In the genomic region with DNA sequence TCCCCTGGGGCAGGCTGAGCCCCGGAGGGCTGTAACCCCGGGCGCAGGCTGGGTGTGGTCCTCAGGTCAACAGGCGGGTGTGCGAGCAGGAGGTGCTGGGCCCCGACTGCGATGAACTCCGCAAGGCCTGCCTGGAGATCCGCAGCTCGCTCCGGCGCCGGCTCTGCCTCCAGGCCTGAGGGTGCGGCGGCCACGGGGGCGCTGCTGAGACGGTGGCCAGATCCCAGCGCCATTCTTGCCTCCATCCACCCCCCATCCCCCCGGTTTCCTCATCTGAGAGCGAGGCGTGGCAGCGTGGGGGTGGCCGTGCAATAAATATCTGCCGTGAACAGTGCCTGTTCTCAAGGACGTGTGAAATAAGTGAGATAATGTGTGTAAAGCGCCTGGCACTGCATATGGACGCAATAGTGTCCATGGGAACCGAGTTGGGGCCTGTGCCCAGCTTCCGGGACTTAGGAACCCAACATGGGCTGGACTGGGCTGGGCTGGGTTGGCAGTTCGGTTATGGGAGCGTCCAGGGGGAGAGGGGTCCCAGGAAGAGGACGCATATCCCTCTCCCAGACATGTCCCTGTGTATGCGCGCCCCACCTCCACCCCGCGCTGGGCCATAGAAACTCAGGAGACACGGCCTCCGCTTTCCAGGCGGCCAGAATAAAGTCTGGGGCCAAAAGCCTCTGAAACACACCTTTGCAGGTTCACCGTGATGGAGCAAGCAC, we compare ENCODE assay signal across 1 cellular context.
TF ChIP-seq lines count a peak whose summit lies in the region.

No MANE protein-coding gene starts in this region.

TF ChIP-seq in HepG2, 621 proteins besides CTCF, POLR2A, EP300 and RAD21 (continued from another document and continues in another):
- TF ChIP-seq, protein P1, sequence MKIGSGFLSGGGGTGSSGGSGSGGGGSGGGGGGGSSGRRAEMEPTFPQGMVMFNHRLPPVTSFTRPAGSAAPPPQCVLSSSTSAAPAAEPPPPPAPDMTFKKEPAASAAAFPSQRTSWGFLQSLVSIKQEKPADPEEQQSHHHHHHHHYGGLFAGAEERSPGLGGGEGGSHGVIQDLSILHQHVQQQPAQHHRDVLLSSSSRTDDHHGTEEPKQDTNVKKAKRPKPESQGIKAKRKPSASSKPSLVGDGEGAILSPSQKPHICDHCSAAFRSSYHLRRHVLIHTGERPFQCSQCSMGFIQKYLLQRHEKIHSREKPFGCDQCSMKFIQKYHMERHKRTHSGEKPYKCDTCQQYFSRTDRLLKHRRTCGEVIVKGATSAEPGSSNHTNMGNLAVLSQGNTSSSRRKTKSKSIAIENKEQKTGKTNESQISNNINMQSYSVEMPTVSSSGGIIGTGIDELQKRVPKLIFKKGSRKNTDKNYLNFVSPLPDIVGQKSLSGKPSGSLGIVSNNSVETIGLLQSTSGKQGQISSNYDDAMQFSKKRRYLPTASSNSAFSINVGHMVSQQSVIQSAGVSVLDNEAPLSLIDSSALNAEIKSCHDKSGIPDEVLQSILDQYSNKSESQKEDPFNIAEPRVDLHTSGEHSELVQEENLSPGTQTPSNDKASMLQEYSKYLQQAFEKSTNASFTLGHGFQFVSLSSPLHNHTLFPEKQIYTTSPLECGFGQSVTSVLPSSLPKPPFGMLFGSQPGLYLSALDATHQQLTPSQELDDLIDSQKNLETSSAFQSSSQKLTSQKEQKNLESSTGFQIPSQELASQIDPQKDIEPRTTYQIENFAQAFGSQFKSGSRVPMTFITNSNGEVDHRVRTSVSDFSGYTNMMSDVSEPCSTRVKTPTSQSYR (CRISPR knock-in tag; IDR thresholded peaks at IDR 0.05; ENCODE audit: borderline replicate concordance), result peak; percentile 61; the same call in 1 of the 2 replicates
- TF ChIP-seq BRD4 (CRISPR knock-in tag; IDR thresholded peaks at IDR 0.05) (peak; percentile 36; the same call in 1 of the 2 replicates), ZNF205 (CRISPR knock-in tag; IDR thresholded peaks at IDR 0.05) (0 out of 2 replicates have a peak, but pooled peaks have one; percentile 6), ZNF274 (CRISPR knock-in tag; IDR thresholded peaks at IDR 0.05) (peak; percentile 31; the same call in 1 of the 2 replicates), ETV6 (CRISPR knock-in tag; conservative IDR thresholded peaks at IDR 0.05) (0 out of 2 replicates have a peak, but pooled peaks have one; percentile 60), ADNP (CRISPR knock-in tag; IDR thresholded peaks at IDR 0.05) (0 out of 2 replicates have a peak, but pooled peaks have one; percentile 16), ZNF367 (CRISPR knock-in tag; IDR thresholded peaks at IDR 0.05; ENCODE audit: borderline replicate concordance) (0 out of 2 replicates have a peak, but pooled peaks have one; percentile 16), RBM39 (IDR thresholded peaks at IDR 0.05; ENCODE audit: low read depth, low read length, poor library complexity, severe bottlenecking) (peak; percentile 38), ZFP90 (CRISPR knock-in tag; IDR thresholded peaks at IDR 0.05; ENCODE audit: borderline replicate concordance) (0 out of 2 replicates have a peak, but pooled peaks have one; percentile 64), FOXK1 (CRISPR knock-in tag; IDR thresholded peaks at IDR 0.05; ENCODE audit: borderline replicate concordance, low read depth) (no peak), BCL6 (CRISPR knock-in tag; IDR thresholded peaks at IDR 0.05) (peak; percentile 83), FIP1L1 (IDR thresholded peaks at IDR 0.05; ENCODE audit: borderline replicate concordance, insufficient read depth, low read depth, low read length) (no peak), TBX2 (CRISPR knock-in tag; IDR thresholded peaks at IDR 0.05; ENCODE audit: borderline replicate concordance) (0 out of 2 replicates have a peak, but pooled peaks have one; percentile 4), ZBTB7B (CRISPR knock-in tag; IDR thresholded peaks at IDR 0.05) (no peak), DMAP1 (CRISPR knock-in tag; IDR thresholded peaks at IDR 0.05) (no peak), PHF8 (CRISPR knock-in tag; IDR thresholded peaks at IDR 0.05) (peak; percentile 41), NFE2 (CRISPR knock-in tag; IDR thresholded peaks at IDR 0.05) (no peak), TEAD3 (CRISPR knock-in tag; optimal IDR thresholded peaks at IDR 0.05; ENCODE audit: borderline replicate concordance) (peak; percentile 48), SSRP1 (CRISPR knock-in tag; IDR thresholded peaks at IDR 0.05) (no peak), ZNF549 (CRISPR knock-in tag; IDR thresholded peaks at IDR 0.05) (no peak), CEBPG (CRISPR knock-in tag; IDR thresholded peaks at IDR 0.05) (0 out of 2 replicates have a peak, but pooled peaks have one; percentile 7)
- TF ChIP-seq, protein P2, sequence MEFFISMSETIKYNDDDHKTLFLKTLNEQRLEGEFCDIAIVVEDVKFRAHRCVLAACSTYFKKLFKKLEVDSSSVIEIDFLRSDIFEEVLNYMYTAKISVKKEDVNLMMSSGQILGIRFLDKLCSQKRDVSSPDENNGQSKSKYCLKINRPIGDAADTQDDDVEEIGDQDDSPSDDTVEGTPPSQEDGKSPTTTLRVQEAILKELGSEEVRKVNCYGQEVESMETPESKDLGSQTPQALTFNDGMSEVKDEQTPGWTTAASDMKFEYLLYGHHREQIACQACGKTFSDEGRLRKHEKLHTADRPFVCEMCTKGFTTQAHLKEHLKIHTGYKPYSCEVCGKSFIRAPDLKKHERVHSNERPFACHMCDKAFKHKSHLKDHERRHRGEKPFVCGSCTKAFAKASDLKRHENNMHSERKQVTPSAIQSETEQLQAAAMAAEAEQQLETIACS (CRISPR knock-in tag; IDR thresholded peaks at IDR 0.05), result peak; percentile 49; the same call in 1 of the 2 replicates
- TF ChIP-seq, protein P3, sequence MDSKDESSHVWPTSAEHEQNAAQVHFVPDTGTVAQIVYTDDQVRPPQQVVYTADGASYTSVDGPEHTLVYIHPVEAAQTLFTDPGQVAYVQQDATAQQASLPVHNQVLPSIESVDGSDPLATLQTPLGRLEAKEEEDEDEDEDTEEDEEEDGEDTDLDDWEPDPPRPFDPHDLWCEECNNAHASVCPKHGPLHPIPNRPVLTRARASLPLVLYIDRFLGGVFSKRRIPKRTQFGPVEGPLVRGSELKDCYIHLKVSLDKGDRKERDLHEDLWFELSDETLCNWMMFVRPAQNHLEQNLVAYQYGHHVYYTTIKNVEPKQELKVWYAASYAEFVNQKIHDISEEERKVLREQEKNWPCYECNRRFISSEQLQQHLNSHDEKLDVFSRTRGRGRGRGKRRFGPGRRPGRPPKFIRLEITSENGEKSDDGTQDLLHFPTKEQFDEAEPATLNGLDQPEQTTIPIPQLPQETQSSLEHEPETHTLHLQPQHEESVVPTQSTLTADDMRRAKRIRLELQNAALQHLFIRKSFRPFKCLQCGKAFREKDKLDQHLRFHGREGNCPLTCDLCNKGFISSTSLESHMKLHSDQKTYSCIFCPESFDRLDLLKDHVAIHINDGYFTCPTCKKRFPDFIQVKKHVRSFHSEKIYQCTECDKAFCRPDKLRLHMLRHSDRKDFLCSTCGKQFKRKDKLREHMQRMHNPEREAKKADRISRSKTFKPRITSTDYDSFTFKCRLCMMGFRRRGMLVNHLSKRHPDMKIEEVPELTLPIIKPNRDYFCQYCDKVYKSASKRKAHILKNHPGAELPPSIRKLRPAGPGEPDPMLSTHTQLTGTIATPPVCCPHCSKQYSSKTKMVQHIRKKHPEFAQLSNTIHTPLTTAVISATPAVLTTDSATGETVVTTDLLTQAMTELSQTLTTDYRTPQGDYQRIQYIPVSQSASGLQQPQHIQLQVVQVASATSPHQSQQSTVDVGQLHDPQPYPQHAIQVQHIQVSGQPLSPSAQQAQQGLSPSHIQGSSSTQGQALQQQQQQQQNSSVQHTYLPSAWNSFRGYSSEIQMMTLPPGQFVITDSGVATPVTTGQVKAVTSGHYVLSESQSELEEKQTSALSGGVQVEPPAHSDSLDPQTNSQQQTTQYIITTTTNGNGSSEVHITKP (CRISPR knock-in tag; IDR thresholded peaks at IDR 0.05; ENCODE audit: low read depth), result no peak
- TF ChIP-seq, protein P4, sequence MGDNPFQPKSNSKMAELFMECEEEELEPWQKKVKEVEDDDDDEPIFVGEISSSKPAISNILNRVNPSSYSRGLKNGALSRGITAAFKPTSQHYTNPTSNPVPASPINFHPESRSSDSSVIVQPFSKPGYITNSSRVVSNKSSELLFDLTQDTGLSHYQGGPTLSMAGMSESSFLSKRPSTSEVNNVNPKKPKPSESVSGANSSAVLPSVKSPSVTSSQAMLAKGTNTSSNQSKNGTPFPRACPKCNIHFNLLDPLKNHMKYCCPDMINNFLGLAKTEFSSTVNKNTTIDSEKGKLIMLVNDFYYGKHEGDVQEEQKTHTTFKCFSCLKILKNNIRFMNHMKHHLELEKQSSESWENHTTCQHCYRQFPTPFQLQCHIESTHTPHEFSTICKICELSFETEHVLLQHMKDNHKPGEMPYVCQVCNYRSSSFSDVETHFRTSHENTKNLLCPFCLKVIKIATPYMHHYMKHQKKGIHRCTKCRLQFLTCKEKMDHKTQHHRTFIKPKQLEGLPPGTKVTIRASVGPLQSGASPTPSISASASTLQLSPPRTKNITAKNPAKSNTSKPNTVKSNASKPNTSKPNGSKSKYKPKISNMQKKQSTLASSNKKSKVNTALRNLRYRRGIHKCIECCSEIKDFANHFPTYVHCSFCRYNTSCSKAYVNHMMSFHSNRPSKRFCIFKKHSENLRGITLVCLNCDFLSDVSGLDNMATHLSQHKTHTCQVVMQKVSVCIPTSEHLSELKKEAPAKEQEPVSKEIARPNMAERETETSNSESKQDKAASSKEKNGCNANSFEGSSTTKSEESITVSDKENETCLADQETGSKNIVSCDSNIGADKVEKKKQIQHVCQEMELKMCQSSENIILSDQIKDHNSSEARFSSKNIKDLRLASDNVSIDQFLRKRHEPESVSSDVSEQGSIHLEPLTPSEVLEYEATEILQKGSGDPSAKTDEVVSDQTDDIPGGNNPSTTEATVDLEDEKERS (CRISPR knock-in tag; IDR thresholded peaks at IDR 0.05), result no peak
- TF ChIP-seq, protein P5, sequence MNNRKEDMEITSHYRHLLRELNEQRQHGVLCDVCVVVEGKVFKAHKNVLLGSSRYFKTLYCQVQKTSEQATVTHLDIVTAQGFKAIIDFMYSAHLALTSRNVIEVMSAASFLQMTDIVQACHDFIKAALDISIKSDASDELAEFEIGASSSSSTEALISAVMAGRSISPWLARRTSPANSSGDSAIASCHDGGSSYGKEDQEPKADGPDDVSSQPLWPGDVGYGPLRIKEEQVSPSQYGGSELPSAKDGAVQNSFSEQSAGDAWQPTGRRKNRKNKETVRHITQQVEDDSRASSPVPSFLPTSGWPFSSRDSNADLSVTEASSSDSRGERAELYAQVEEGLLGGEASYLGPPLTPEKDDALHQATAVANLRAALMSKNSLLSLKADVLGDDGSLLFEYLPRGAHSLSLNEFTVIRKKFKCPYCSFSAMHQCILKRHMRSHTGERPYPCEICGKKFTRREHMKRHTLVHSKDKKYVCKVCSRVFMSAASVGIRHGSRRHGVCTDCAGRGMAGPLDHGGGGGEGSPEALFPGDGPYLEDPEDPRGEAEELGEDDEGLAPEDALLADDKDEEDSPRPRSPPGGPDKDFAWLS (CRISPR knock-in tag; IDR thresholded peaks at IDR 0.05; ENCODE audit: borderline replicate concordance), result no peak
- TF ChIP-seq, protein P6, sequence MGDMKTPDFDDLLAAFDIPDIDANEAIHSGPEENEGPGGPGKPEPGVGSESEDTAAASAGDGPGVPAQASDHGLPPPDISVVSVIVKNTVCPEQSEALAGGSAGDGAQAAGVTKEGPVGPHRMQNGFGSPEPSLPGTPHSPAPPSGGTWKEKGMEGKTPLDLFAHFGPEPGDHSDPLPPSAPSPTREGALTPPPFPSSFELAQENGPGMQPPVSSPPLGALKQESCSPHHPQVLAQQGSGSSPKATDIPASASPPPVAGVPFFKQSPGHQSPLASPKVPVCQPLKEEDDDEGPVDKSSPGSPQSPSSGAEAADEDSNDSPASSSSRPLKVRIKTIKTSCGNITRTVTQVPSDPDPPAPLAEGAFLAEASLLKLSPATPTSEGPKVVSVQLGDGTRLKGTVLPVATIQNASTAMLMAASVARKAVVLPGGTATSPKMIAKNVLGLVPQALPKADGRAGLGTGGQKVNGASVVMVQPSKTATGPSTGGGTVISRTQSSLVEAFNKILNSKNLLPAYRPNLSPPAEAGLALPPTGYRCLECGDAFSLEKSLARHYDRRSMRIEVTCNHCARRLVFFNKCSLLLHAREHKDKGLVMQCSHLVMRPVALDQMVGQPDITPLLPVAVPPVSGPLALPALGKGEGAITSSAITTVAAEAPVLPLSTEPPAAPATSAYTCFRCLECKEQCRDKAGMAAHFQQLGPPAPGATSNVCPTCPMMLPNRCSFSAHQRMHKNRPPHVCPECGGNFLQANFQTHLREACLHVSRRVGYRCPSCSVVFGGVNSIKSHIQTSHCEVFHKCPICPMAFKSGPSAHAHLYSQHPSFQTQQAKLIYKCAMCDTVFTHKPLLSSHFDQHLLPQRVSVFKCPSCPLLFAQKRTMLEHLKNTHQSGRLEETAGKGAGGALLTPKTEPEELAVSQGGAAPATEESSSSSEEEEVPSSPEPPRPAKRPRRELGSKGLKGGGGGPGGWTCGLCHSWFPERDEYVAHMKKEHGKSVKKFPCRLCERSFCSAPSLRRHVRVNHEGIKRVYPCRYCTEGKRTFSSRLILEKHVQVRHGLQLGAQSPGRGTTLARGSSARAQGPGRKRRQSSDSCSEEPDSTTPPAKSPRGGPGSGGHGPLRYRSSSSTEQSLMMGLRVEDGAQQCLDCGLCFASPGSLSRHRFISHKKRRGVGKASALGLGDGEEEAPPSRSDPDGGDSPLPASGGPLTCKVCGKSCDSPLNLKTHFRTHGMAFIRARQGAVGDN (CRISPR knock-in tag; IDR thresholded peaks at IDR 0.05), result peak; percentile 67
- TF ChIP-seq, protein P7, sequence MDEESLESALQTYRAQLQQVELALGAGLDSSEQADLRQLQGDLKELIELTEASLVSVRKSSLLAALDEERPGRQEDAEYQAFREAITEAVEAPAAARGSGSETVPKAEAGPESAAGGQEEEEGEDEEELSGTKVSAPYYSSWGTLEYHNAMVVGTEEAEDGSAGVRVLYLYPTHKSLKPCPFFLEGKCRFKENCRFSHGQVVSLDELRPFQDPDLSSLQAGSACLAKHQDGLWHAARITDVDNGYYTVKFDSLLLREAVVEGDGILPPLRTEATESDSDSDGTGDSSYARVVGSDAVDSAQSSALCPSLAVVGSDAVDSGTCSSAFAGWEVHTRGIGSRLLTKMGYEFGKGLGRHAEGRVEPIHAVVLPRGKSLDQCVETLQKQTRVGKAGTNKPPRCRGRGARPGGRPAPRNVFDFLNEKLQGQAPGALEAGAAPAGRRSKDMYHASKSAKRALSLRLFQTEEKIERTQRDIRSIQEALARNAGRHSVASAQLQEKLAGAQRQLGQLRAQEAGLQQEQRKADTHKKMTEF (CRISPR knock-in tag; IDR thresholded peaks at IDR 0.05), result no peak
- TF ChIP-seq, protein P8, sequence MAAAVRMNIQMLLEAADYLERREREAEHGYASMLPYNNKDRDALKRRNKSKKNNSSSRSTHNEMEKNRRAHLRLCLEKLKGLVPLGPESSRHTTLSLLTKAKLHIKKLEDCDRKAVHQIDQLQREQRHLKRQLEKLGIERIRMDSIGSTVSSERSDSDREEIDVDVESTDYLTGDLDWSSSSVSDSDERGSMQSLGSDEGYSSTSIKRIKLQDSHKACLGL (CRISPR knock-in tag; IDR thresholded peaks at IDR 0.05), result peak; percentile 52; the same call in 1 of the 2 replicates
- TF ChIP-seq, protein P9, sequence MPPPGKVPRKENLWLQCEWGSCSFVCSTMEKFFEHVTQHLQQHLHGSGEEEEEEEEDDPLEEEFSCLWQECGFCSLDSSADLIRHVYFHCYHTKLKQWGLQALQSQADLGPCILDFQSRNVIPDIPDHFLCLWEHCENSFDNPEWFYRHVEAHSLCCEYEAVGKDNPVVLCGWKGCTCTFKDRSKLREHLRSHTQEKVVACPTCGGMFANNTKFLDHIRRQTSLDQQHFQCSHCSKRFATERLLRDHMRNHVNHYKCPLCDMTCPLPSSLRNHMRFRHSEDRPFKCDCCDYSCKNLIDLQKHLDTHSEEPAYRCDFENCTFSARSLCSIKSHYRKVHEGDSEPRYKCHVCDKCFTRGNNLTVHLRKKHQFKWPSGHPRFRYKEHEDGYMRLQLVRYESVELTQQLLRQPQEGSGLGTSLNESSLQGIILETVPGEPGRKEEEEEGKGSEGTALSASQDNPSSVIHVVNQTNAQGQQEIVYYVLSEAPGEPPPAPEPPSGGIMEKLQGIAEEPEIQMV (CRISPR knock-in tag; IDR thresholded peaks at IDR 0.05; ENCODE audit: low read depth), result peak; percentile 69; the same call in 1 of the 2 replicates
